Comparison of ENCODE assay signal across 13 cellular contexts in the genomic region with DNA sequence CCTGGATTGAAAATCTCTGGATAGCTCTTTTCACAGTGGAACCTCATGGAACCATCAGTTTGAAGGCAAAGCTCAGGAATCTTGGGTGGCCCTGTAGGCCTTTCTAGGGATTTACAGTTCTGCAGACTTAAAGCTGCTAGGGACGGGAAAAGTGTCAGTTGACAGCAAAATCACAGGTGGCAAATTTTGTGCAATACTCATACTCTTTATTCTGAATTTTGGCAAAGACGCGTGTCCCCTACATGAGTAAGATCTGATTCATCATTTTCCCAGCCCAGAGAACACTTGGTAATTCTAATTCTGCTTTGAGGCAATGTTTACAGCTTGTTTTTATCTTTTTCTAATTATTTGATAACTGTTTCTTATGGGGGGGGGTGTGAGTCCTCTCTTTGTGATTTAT. TPM values are rescaled to one million over a fixed set of nuclear protein-coding genes. Genes with fewer than 3 reads are reported as not detected.
DNase-seq lines count a peak whose midpoint lies in the region; ATAC-seq and TF ChIP-seq lines count a peak whose summit lies in the region.
"Had no signal": no experiment of that assay in that cellular context is flagged by ENCODE, and none has a peak within 500 bp of the region (broad histone marks: within the 10 kb centered on the region; RNA-seq: fewer than 3 reads in every experiment).

No MANE protein-coding gene starts in this region.

- H3F3A ChIP-seq in PC-3 (ENCODE audit: low read length, unreplicated experiment) = no peaks in the 10 kb centered on the region

- H3K18ac ChIP-seq in mesenchymal stem cell (ENCODE audit: low read depth in 1 of 2, low read length in 2 of 2) = no peak overlapping the region

- H3K27ac Mint-ChIP-seq in endothelial cell (ENCODE audit: unreplicated experiment) = no peak overlapping the region

- no peak overlapping the region for H4K91ac ChIP-seq in mesenchymal stem cell (ENCODE audit: low read length)

- no peaks in the 10 kb centered on the region for H3K9me3 Mint-ChIP-seq in endothelial cell (ENCODE audit: unreplicated experiment)

- H3K36me3 ChIP-seq in PC-3 (ENCODE audit: low read depth, low read length) = no peaks in the 10 kb centered on the region
- peaks cover 0 to 8% of the 10 kb centered on the region in 2 experiments for H3K36me3 ChIP-seq in mesenchymal stem cell (ENCODE audit: control insufficient read depth in 1 of 2, insufficient read depth in 2 of 2, low read depth in 1 of 2, low read length in 2 of 2)

- no peak overlapping the region for H2BK12ac ChIP-seq in mesenchymal stem cell (ENCODE audit: low read length in 2 of 2)

- H3K9ac ChIP-seq in PC-3 (ENCODE audit: low read length) (no peak overlapping the region), mesenchymal stem cell (ENCODE audit: low read length) (peak overlapping the region; percentile 29)

- no peak overlapping the region for H3K4ac ChIP-seq in mesenchymal stem cell (ENCODE audit: low read depth in 1 of 2, low read length in 2 of 2)

- no peaks in the 10 kb centered on the region for H3K9me2 ChIP-seq in PC-3 (replicated peaks; ENCODE audit: low read length)

- no peak overlapping the region for H4K8ac ChIP-seq in mesenchymal stem cell (ENCODE audit: low read length)

- no peaks in the 10 kb centered on the region for H3K79me2 ChIP-seq in PC-3 (ENCODE audit: low read length)

- H3K4me3 ChIP-seq in PC-3 (ENCODE audit: low read length) (no peak overlapping the region), cardiac fibroblast (replicated peaks in 1 of 2; ENCODE audit: low read depth in 2 of 2, low read length in 2 of 2) (no peak overlapping the region), mesenchymal stem cell (ENCODE audit: insufficient read depth in 1 of 2, low read depth in 1 of 2, low read length in 2 of 2) (no peak overlapping the region)
- H3K4me3 ChIP-seq: lung had no signal

- DNase-seq in AG08395 (ENCODE audit: low spot score) = peak; percentile 63
- peak; percentile 85 for DNase-seq in PC-3
- DNase-seq in cardiac fibroblast (ENCODE audit: low read depth in 2 of 2) = peak; percentile 72 to 91
- DNase-seq in mesenchymal stem cell = no peak
- DNase-seq in NK-92 (lab: John Stamatoyannopoulos, UW; ENCODE audit: unreplicated experiment) = no peak
- no peak for DNase-seq in GM10266 (ENCODE audit: extremely low spot score)
- no peak for DNase-seq in endothelial cell (ENCODE audit: low spot score)
- no peak for DNase-seq in substantia nigra (lab: John Stamatoyannopoulos, UW)
- DNase-seq: activated CD4-positive, CD25-positive, alpha-beta regulatory T cell; DMS79; NCI-H1092 treated with DMSO at 0.1 percent for 48 hours; NCI-H526 treated with DMSO at 0.1 percent for 48 hours had no signal

- CTCF ChIA-PET in PC-3 (lab: Charles Lee) = interaction anchor here (0.6 to 0.7 kb wide), 2 partner anchors 43 to 119 kb away, joined by 3 to 8 read pairs; no protein-coding TSS in a partner anchor

- H3K79me1 ChIP-seq in mesenchymal stem cell (replicated peaks; ENCODE audit: low read length, poor library complexity, severe bottlenecking) = no peaks in the 10 kb centered on the region

- no peak overlapping the region for H2AK5ac ChIP-seq in mesenchymal stem cell (ENCODE audit: low read length, severe bottlenecking)

- H4K20me1 ChIP-seq in PC-3 (ENCODE audit: low read length) = no peaks in the 10 kb centered on the region

- no peak for TF ChIP-seq CTCF in PC-3 (conservative IDR thresholded peaks at IDR 0.05; ENCODE audit: low read depth, low read length)
- TF ChIP-seq CTCF in cardiac fibroblast (IDR thresholded peaks at IDR 0.05; ENCODE audit: low read depth, low read length) = no peak
- TF ChIP-seq CTCF in GM10266 (IDR thresholded peaks at IDR 0.05; ENCODE audit: control insufficient read depth, insufficient read depth, low read depth, missing control alignments) = no peak
- no peak for TF ChIP-seq CTCF in endothelial cell (IDR thresholded peaks at IDR 0.05; ENCODE audit: unreplicated experiment)

- H3K9me3 ChIP-seq in PC-3 (ENCODE audit: low read length) = no peaks in the 10 kb centered on the region
- no peaks in the 10 kb centered on the region for H3K9me3 ChIP-seq in mesenchymal stem cell (ENCODE audit: control insufficient read depth, low read length)

- 23% methylated on average over 3 of the region's 3 CpGs for WGBS in mesenchymal stem cell

- H3K27ac ChIP-seq in PC-3 (ENCODE audit: low read length) = no peak overlapping the region
- H3K27ac ChIP-seq in mesenchymal stem cell (ENCODE audit: low read length, poor library complexity, severe bottlenecking) = peak overlapping the region; percentile 45
- H3K27ac ChIP-seq in substantia nigra (ENCODE audit: low read depth, low read length, poor library complexity, severe bottlenecking) = no peak overlapping the region

- H3K27me3 ChIP-seq in PC-3 (ENCODE audit: low read length) (no peaks in the 10 kb centered on the region), mesenchymal stem cell (ENCODE audit: control insufficient read depth in 1 of 2, insufficient read depth in 1 of 2, low read length in 2 of 2) (no peaks in the 10 kb centered on the region)

- H3K4me2 ChIP-seq in PC-3 (ENCODE audit: low read length) = peak overlapping the region; percentile 21; the same call in 1 of the 2 replicates
- no peak overlapping the region for H3K4me2 ChIP-seq in mesenchymal stem cell (ENCODE audit: low read length, poor library complexity, severe bottlenecking)

- H3K14ac ChIP-seq in mesenchymal stem cell (ENCODE audit: low read length in 2 of 2) = no peak overlapping the region

- no peak overlapping the region for H2BK15ac ChIP-seq in mesenchymal stem cell (ENCODE audit: low read depth, poor library complexity, severe bottlenecking)

- ATAC-seq in PC-3 = peak; percentile 94

- no peak overlapping the region for H2BK5ac ChIP-seq in mesenchymal stem cell (ENCODE audit: low read depth, low read length, poor library complexity, severe bottlenecking)

- H3K36me3 Mint-ChIP-seq in endothelial cell (ENCODE audit: low read depth, unreplicated experiment) = no peaks in the 10 kb centered on the region

- H3K4me3 Mint-ChIP-seq in endothelial cell (ENCODE audit: unreplicated experiment) = no peak overlapping the region

- POLR2A ChIA-PET in PC-3 (lab: Charles Lee; ENCODE audit: unreplicated experiment) = interaction anchor here (0.7 kb wide), 1 partner anchor 28 kb away, joined by 12 read pairs; no protein-coding TSS in a partner anchor

- no peak overlapping the region for H2BK120ac ChIP-seq in mesenchymal stem cell (ENCODE audit: low read depth, low read length)

- peaks cover 10% of the 10 kb centered on the region for H3K4me1 Mint-ChIP-seq in endothelial cell (ENCODE audit: unreplicated experiment)

- intact Hi-C loops in PC-3 (cut with micrococcal nuclease) = loop anchor here (5.0 kb wide), 1 partner anchor 124 kb away; no protein-coding TSS in a partner anchor

- no peak overlapping the region for H2AFZ ChIP-seq in PC-3 (ENCODE audit: low read length)
- H2AFZ ChIP-seq in mesenchymal stem cell (ENCODE audit: low read depth, low read length) = no peak overlapping the region

- BruUV-seq in PC-3 (replicated peaks; lab: Mats Ljungman, UMichigan) = no TSS peak

- H3K27me3 Mint-ChIP-seq in endothelial cell (ENCODE audit: unreplicated experiment) = no peaks in the 10 kb centered on the region

- H3K23ac ChIP-seq in mesenchymal stem cell (ENCODE audit: low read length in 2 of 2) = no peak overlapping the region

- H3K4me1 ChIP-seq in PC-3 (ENCODE audit: insufficient read depth, low read length) (peaks cover 12% of the 10 kb centered on the region), mesenchymal stem cell (ENCODE audit: control insufficient read depth, insufficient read depth, low read depth, low read length) (no peaks in the 10 kb centered on the region)

RNA-seq across cellular contexts. Expression of a gene that starts 3.6 kb away (rescaled TPM):
- total RNA-seq in PC-3 (2014; rRNA removed) (0.11 TPM in 1 of 2 replicates, not detected in the other), endothelial cell (ENCODE audit: unreplicated experiment) (0.92 TPM)
- 17.6 TPM for polyA plus RNA-seq in mesenchymal stem cell (2013, experiment 1 of 2)
- polyA plus RNA-seq in mesenchymal stem cell (2013, experiment 2 of 2) = 18.7 TPM

Comparison
In these comparisons a context has a peak if more than half of its experiments do, and no peak if none do; other contexts are left out.
1. DNase-seq: peak in AG08395 (single experiment), PC-3 (single experiment) and cardiac fibroblast (2 of 2); none in mesenchymal stem cell (single experiment), NK-92 (single experiment), GM10266 (single experiment), endothelial cell (single experiment) and substantia nigra (0 of 49).